20 cellular contexts compared by ENCODE assay signal in genomic region chr7:36306722-36307121, GRCh38.
"Had no signal": no experiment of that assay in that cellular context is flagged by ENCODE, and none has a peak within 500 bp of the region (broad histone marks: within the 10 kb centered on the region; RNA-seq: fewer than 3 reads in every experiment).

No MANE protein-coding gene starts in this region.

- ATAC-seq: activated CD8-positive, alpha-beta T cell treated with anti-CD3 and anti-CD28 coated beads, Interleukin-2, amount 10 ng/mL, durations not matched to agents 7 days and 5 days; activated naive CD8-positive, alpha-beta T cell treated with anti-CD3 and anti-CD28 coated beads, Interleukin-2, amount 50 U/mL, for 24 hours; heart left ventricle; left colon; naive thymus-derived CD4-positive, alpha-beta T cell; stimulated activated memory B cell treated with anti-CD40 and anti-IgM and Interleukin-4, amounts not matched to agents 10 μg/mL and 1 μg/mL and 100 μg/mL, for 72 hours; stimulated activated naive CD8-positive, alpha-beta T cell treated with anti-CD3 and anti-CD28 coated beads, Interleukin-15, amount 100 ng/mL, for 72 hours had no signal

- DNase-seq: activated B cell treated with CpG ODN at 0.5 μM for 24 hours; activated CD8-positive, alpha-beta T cell treated with anti-CD3 and anti-CD28 coated beads, Interleukin-2, amount 10 ng/mL, durations not matched to agents 7 days and 5 days; activated naive CD8-positive, alpha-beta T cell treated with anti-CD3 and anti-CD28 coated beads, Interleukin-2, amount 50 U/mL, for 24 hours; amygdala; caudate nucleus; foreskin fibroblast; heart left ventricle; hypothalamus; immature natural killer cell; left colon; midbrain; ovary; sigmoid colon; small intestine; stimulated activated CD4-positive, alpha-beta T cell treated with anti-CD3 and anti-CD28 coated beads, Interleukin-4, amount 100 ng/mL, for 24 hours; stimulated activated naive CD8-positive, alpha-beta T cell treated with anti-CD3 and anti-CD28 coated beads, Interleukin-15, amount 100 ng/mL, for 72 hours; transverse colon; uterus had no signal
